Comparison of ENCODE assay signal across 1 cellular context in the genomic region with DNA sequence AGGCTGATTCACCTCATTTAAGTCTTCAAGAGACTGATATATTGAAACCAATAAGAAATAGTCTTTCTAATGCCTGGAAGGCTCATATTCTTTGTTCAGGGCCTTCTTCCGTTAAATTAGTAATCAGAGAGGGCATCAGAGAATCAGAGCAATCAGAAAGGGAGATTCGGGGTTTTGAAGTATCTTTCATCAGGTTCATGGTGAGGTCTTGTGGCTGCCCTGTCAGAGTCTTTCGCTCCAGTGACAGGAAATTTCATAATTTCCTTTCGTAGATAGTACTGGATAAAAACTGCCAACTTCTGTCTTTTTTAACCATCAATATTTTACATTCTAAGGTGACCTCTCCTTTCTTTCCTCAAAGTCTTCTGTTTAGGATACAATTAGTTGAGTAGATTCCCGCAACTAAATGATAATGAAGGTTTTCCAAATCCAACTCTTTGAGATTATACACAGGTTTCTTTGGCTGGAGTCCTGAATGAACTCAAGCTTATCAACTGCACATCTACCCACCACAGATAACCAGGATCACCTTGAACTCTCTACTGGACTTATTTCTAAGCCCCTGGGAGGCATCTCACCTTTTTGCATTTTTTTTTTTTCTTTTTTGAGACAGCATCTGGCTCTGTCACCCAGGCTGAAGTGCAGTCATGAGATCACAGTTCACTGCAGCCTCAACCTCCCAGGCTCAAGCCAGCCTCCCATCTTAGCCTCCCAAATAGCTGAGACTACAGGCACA.
TF ChIP-seq lines count a peak whose summit lies in the region.

No MANE protein-coding gene starts in this region.

TF ChIP-seq in HepG2, 621 proteins besides CTCF, POLR2A, EP300 and RAD21:
- TF ChIP-seq ZNF770 (CRISPR knock-in tag; IDR thresholded peaks at IDR 0.05) (peak; percentile 25; the same call in 1 of the 2 replicates), ZNF777 (CRISPR knock-in tag; IDR thresholded peaks at IDR 0.05) (no peak)
